In the genomic region with DNA sequence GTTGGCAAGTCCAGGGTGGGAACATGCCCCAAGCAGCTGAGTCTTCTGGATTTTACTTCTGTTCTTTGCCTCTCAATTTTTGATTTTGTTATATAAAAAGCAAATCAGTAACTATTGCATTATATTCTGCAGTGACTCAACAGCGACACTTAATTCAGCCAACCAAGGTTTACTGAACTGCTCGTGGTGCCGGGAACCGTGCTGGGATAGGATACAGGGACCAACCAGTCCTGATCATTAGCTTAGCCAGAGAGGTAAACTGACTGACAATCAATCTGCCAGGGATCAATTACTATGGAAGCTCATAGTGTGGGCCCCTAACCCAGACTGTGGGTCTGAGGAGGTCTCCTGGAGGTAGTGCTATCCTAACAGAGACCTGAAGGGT, we compare ENCODE assay signal across 1 cellular context.
TF ChIP-seq lines count a peak whose summit lies in the region.

No MANE protein-coding gene starts in this region.

TF ChIP-seq in HepG2, 621 proteins besides CTCF, POLR2A, EP300 and RAD21 (continued from another document):
- TF ChIP-seq ZNF513 (CRISPR knock-in tag; conservative IDR thresholded peaks at IDR 0.05) (no peak), PCBP2 (optimal IDR thresholded peaks at IDR 0.05; ENCODE audit: low read depth, low read length, poor library complexity, severe bottlenecking) (no peak), ZNF274 (CRISPR knock-in tag; IDR thresholded peaks at IDR 0.05) (no peak), HINFP (CRISPR knock-in tag; IDR thresholded peaks at IDR 0.05; ENCODE audit: low read depth) (no peak), ETV5 (CRISPR knock-in tag; IDR thresholded peaks at IDR 0.05; ENCODE audit: borderline replicate concordance) (no peak), DNMT3B (CRISPR knock-in tag; conservative IDR thresholded peaks at IDR 0.05) (no peak)
- TF ChIP-seq, protein P1, sequence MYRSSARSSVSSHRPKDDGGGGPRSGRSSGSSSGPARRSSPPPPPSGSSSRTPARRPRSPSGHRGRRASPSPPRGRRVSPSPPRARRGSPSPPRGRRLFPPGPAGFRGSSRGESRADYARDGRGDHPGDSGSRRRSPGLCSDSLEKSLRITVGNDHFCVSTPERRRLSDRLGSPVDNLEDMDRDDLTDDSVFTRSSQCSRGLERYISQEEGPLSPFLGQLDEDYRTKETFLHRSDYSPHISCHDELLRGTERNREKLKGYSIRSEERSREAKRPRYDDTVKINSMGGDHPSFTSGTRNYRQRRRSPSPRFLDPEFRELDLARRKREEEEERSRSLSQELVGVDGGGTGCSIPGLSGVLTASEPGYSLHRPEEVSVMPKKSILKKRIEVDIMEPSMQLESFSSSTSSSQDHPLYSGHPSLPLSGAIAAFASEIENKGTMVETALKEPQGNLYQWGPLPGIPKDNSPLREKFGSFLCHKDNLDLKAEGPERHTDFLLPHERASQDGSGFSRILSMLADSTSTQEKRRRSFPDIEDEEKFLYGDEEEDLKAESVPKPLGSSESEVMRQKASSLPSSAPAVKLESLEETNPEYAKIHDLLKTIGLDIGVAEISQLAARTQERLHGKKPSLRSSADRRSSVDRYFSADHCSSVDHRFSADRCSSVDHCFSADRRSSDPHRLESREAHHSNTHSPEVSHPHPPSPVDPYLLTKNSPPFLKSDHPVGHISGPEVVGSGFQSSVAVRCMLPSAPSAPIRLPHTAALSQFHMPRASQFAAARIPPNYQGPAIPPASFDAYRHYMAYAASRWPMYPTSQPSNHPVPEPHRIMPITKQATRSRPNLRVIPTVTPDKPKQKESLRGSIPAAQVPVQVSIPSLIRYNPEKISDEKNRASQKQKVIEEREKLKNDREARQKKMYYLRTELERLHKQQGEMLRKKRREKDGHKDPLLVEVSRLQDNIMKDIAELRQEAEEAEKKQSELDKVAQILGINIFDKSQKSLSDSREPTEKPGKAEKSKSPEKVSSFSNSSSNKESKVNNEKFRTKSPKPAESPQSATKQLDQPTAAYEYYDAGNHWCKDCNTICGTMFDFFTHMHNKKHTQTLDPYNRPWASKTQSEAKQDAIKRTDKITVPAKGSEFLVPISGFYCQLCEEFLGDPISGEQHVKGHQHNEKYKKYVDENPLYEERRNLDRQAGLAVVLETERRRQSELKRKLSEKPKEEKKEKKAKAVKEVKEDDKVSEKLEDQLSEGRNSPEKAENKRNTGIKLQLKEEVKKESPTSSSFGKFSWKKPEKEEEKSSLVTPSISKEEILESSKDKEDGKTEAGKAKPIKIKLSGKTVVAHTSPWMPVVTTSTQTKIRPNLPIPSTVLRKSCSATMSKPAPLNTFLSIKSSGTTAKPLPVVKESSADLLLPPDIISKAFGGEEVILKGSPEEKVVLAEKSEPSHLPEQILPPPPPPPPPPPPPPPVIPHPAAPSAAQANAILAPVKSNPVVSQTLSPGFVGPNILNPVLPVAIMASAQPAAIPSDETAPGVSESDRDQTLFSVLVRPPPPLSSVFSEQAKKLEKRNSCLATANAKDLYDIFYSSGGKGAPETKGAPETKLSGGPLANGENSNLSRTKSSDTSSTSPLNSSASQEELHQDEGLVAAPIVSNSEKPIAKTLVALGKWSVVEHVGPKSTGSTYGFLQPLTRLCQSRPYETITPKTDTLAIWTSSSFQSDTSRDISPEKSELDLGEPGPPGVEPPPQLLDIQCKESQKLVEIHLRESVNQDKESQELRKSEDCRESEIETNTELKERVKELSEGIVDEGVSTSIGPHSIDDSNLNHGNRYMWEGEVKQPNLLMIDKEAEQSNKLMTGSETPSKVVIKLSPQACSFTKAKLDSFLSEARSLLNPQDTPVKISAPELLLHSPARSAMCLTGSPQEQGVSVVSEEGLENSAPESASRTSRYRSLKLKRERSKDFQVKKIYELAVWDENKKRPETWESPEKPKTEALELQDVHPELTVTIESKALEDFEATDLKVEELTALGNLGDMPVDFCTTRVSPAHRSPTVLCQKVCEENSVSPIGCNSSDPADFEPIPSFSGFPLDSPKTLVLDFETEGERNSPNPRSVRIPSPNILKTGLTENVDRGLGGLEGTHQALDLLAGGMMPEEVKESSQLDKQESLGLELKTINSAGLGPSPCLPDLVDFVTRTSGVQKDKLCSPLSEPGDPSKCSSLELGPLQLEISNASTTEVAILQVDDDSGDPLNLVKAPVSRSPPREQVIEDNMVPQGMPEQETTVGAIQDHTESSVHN (CRISPR knock-in tag; IDR thresholded peaks at IDR 0.05), result no peak
